Comparison of ENCODE assay signal across 8 cellular contexts in genomic region chr14:80955434-80955939, GRCh38. TPM values are rescaled to one million over a fixed set of nuclear protein-coding genes. Genes with fewer than 3 reads are reported as not detected.
DNase-seq lines count a peak whose midpoint lies in the region; ATAC-seq, FAIRE-seq and TF ChIP-seq lines count a peak whose summit lies in the region.

Gene TSHR, plus strand, starts transcription at chr14:80955621. Its CDS starts 60 bp downstream, at chr14:80955681.

- H3K4me1 Mint-ChIP-seq in GM23338 (peaks cover 13% of the 10 kb centered on the region), WTC11 (peaks cover 11% of the 10 kb centered on the region)

- 17 to 19% methylated on average over 19 of the region's 19 CpGs for WGBS in pancreas, 2 donors

- POLR2A ChIA-PET in WTC11 (lab: Charles Lee): interaction anchor here (0.7 kb wide), 1 partner anchor 266 kb away, joined by 5 read pairs; the partner anchor contains the start of gene GTF2A1

- DNase-seq in GM23338 (ENCODE audit: low spot score) (peak; percentile 58), WTC11 (ENCODE audit: low spot score) (peak; percentile 35), foreskin keratinocyte (no peak), pancreas (peak in 3 of 6 donors; percentile 18 to 55 (median 49)), NCI-H2081 treated with DMSO at 0.1 percent for 48 hours (lab: John Stamatoyannopoulos, UW) (no peak), SIG-M5 treated with dmso at 0.1 percent for 504 hours (lab: John Stamatoyannopoulos, UW; ENCODE audit: unreplicated experiment) (no peak)
- no peak for DNase-seq in central memory CD4-positive, alpha-beta T cell
- DNase-seq in stimulated activated CD4-positive, alpha-beta T cell treated with anti-CD3 and anti-CD28 coated beads, Interleukin-4, amount 100 ng/mL, for 24 hours: no peak

- H3K27ac ChIP-seq in GM23338 (ENCODE audit: low read depth) (no peak within 1 kb of the TSS), foreskin keratinocyte (no peak within 1 kb of the TSS), pancreas (no peak within 1 kb of the TSS)

- H2AFZ ChIP-seq in GM23338: peak within 1 kb of the TSS; percentile 97

- H3K79me2 ChIP-seq in GM23338 (replicated peaks; ENCODE audit: insufficient read depth): no peaks in the 10 kb centered on the region

- H3K27ac Mint-ChIP-seq in GM23338 (no peak within 1 kb of the TSS), WTC11 (no peak within 1 kb of the TSS)

- H4K20me1 ChIP-seq in GM23338 (replicated peaks; ENCODE audit: insufficient read depth): no peaks in the 10 kb centered on the region

- no peaks in the 10 kb centered on the region for H3K9me3 ChIP-seq in pancreas

- H3K27me3 ChIP-seq in GM23338 (ENCODE audit: insufficient read depth) (peaks cover 22% of the 10 kb centered on the region), foreskin keratinocyte (peaks cover 21% of the 10 kb centered on the region), pancreas (no peaks in the 10 kb centered on the region)

- CTCF ChIA-PET in WTC11 (lab: Charles Lee): interaction anchor here (1.1 to 3.1 kb wide), 6 partner anchors 14 to 214 kb away, joined by 3 to 38 read pairs (median 6); partner anchors contain the start of gene CEP128

- H3K27me3 Mint-ChIP-seq in GM23338 (ENCODE audit: insufficient read depth, low read depth, poor library complexity) (peaks cover 15% of the 10 kb centered on the region), WTC11 (ENCODE audit: low read depth) (peaks cover 41% of the 10 kb centered on the region)

- intact Hi-C loops in pancreas (cut with DNase I): no loop called here

- FAIRE-seq in pancreas (lab: Jason Lieb, UNC): no peak

- no peak for TF ChIP-seq CTCF in GM23338 (conservative IDR thresholded peaks at IDR 0.05; ENCODE audit: low read depth in 2 of 2)
- no peak for TF ChIP-seq CTCF in WTC11 (IDR thresholded peaks at IDR 0.05)
- no peak for TF ChIP-seq CTCF in foreskin keratinocyte (conservative IDR thresholded peaks at IDR 0.05)
- TF ChIP-seq CTCF in pancreas (IDR thresholded peaks at IDR 0.05): no peak

- no peaks in the 10 kb centered on the region for H3K36me3 ChIP-seq in GM23338 (ENCODE audit: insufficient read depth)
- no peaks in the 10 kb centered on the region for H3K36me3 ChIP-seq in pancreas

- no peaks in the 10 kb centered on the region for H3K9me2 ChIP-seq in GM23338 (ENCODE audit: insufficient read depth)

- peak; percentile 83 for ATAC-seq in GM23338
- ATAC-seq in WTC11: peak; percentile 79
- ATAC-seq in foreskin keratinocyte: peak; percentile 7
- ATAC-seq in pancreas: peak; percentile 28 to 50 (median 40)

- H3K4me1 ChIP-seq in GM23338 (ENCODE audit: insufficient read depth): no peaks in the 10 kb centered on the region; the same call in 1 of the 2 replicates
- H3K4me1 ChIP-seq in foreskin keratinocyte: no peaks in the 10 kb centered on the region
- no peaks in the 10 kb centered on the region for H3K4me1 ChIP-seq in pancreas

- H3F3A ChIP-seq in GM23338 (replicated peaks; ENCODE audit: low read depth): no peaks in the 10 kb centered on the region

- H3K9me3 Mint-ChIP-seq in GM23338: no peaks in the 10 kb centered on the region
- no peaks in the 10 kb centered on the region for H3K9me3 Mint-ChIP-seq in WTC11

- peak within 1 kb of the TSS; percentile 81 for H3K4me3 Mint-ChIP-seq in GM23338
- peak within 1 kb of the TSS; percentile 91 for H3K4me3 Mint-ChIP-seq in WTC11

- peak within 1 kb of the TSS; percentile 64 for H3K4me3 ChIP-seq in GM23338
- H3K4me3 ChIP-seq in pancreas: peak within 1 kb of the TSS; percentile 27 to 60 (median 36)

- H3K4me2 ChIP-seq in GM23338: peak within 1 kb of the TSS; percentile 83

- H3K36me3 Mint-ChIP-seq in GM23338 (ENCODE audit: low read depth): no peaks in the 10 kb centered on the region
- H3K36me3 Mint-ChIP-seq in WTC11: no peaks in the 10 kb centered on the region

TF ChIP-seq in GM23338, 12 proteins besides CTCF, POLR2A, EP300 and RAD21 (continues in another document):
- TF ChIP-seq JUNB (IDR thresholded peaks at IDR 0.05; ENCODE audit: unreplicated experiment) (no peak), CREB1 (CRISPR knock-in tag; IDR thresholded peaks at IDR 0.05; ENCODE audit: low read depth) (no peak), REST (IDR thresholded peaks at IDR 0.05; ENCODE audit: unreplicated experiment) (no peak), EZH2phosphoT487 (IDR thresholded peaks at IDR 0.05; ENCODE audit: unreplicated experiment) (no peak), NANOG (IDR thresholded peaks at IDR 0.05; ENCODE audit: borderline replicate concordance) (no peak), ZNF331 (CRISPR knock-in tag; IDR thresholded peaks at IDR 0.05; ENCODE audit: low read depth) (no peak)

TF ChIP-seq in WTC11, 78 proteins besides CTCF, POLR2A, EP300 and RAD21:
- TF ChIP-seq MXD4 (CRISPR knock-in tag; IDR thresholded peaks at IDR 0.05; ENCODE audit: borderline replicate concordance) (no peak), ELF4 (CRISPR knock-in tag; IDR thresholded peaks at IDR 0.05; ENCODE audit: low read depth) (no peak), ERG (CRISPR knock-in tag; IDR thresholded peaks at IDR 0.05) (no peak), ZNF232 (CRISPR knock-in tag; IDR thresholded peaks at IDR 0.05) (no peak), SP1 (CRISPR knock-in tag; conservative IDR thresholded peaks at IDR 0.05) (no peak), ATF2 (CRISPR knock-in tag; IDR thresholded peaks at IDR 0.05; ENCODE audit: borderline replicate concordance, low read depth) (no peak), NR1H2 (CRISPR knock-in tag; IDR thresholded peaks at IDR 0.05) (no peak), ZNF219 (CRISPR knock-in tag; IDR thresholded peaks at IDR 0.05; ENCODE audit: borderline replicate concordance) (no peak), AFF4 (CRISPR knock-in tag; IDR thresholded peaks at IDR 0.05; ENCODE audit: borderline replicate concordance) (no peak), RELA (CRISPR knock-in tag; IDR thresholded peaks at IDR 0.05; ENCODE audit: borderline replicate concordance) (no peak), SMAD4 (CRISPR knock-in tag; IDR thresholded peaks at IDR 0.05) (no peak)

RNA-seq across cellular contexts. Expression of gene TSHR, which starts in this region (rescaled TPM):
- total RNA-seq in GM23338 (2014; rRNA removed; shearing (Covaris generic)): 0.59 TPM in 1 of 2 replicates, not detected in the other
- 0.23 and 0.78 TPM in 2 replicates for polyA plus RNA-seq in GM23338 (2016; fragmentation: Nextera tagmentation; extraction: Ambion mirVana)
- total RNA-seq in WTC11 (2021): 0.16 TPM in 1 of 3 replicates, not detected in the others
- total RNA-seq in foreskin keratinocyte: not detected in 2 replicates
- not detected in 2 replicates for polyA plus RNA-seq in foreskin keratinocyte
- under 1 TPM in 2 of 6 donors, not detected in 4; 0.22 to 0.41 TPM for total RNA-seq in pancreas
- polyA plus RNA-seq in pancreas: under 1 TPM; 0.28 to 0.30 TPM

Comparison
In these comparisons a context has a peak if more than half of its experiments do, and no peak if none do; other contexts are left out.
1. Peak in DNase-seq, ATAC-seq, H3K4me3 ChIP-seq and H3K4me2 ChIP-seq in GM23338; RNA of the gene not detected or under 1 TPM.
2. Peak in DNase-seq and ATAC-seq in WTC11; RNA of the gene not detected or under 1 TPM.
3. Peak in ATAC-seq in foreskin keratinocyte; RNA of the gene not detected or under 1 TPM.
4. Peak in ATAC-seq and H3K4me3 ChIP-seq in pancreas; RNA of the gene not detected or under 1 TPM.
5. ATAC-seq: peak in every context shown above with its lines; median percentile 83 in GM23338; 79 in WTC11; 40 in pancreas; 7 in foreskin keratinocyte.